Comparison of ENCODE assay signal across 14 cellular contexts in genomic region chr2:233380132-233381012, GRCh38. TPM values are rescaled to one million over a fixed set of nuclear protein-coding genes. Genes with fewer than 3 reads are reported as not detected.
DNase-seq lines count a peak whose midpoint lies in the region; ATAC-seq, FAIRE-seq and TF ChIP-seq lines count a peak whose summit lies in the region.
"Had no signal": no experiment of that assay in that cellular context is flagged by ENCODE, and none has a peak within 500 bp of the region (broad histone marks: within the 10 kb centered on the region; RNA-seq: fewer than 3 reads in every experiment).

No MANE protein-coding gene starts in this region.

- H4K20me1 ChIP-seq in K562 (replicated peaks; ENCODE audit: control insufficient read depth, insufficient read depth, low read length): 0 out of 2 replicates have a peak, but pooled peaks cover 5% of the 10 kb centered on the region

- H3K4me1 Mint-ChIP-seq in activated T-cell treated with anti-CD3 and anti-CD28 coated beads, Interleukin-2, amount 50 U/mL, for 24 hours (ENCODE audit: low read depth): peaks cover 76% of the 10 kb centered on the region
- H3K4me1 Mint-ChIP-seq in stimulated activated naive B cell treated with anti-CD40 and anti-IgM and Interleukin-4, amounts not matched to agents 10 μg/mL and 1 μg/mL and 100 μg/mL, for 72 hours: peaks cover 68 to 84% of the 10 kb centered on the region in 2 donors

- FAIRE-seq in K562 (lab: Jason Lieb, UNC): peak; percentile 44
- FAIRE-seq: A204.1, islet of Langerhans, pancreas had no signal

- H3K36me3 Mint-ChIP-seq in activated T-cell treated with anti-CD3 and anti-CD28 coated beads, Interleukin-2, amount 50 U/mL, for 24 hours (ENCODE audit: low read depth): peaks cover 48% of the 10 kb centered on the region
- peaks cover 57 to 69% of the 10 kb centered on the region in 2 donors for H3K36me3 Mint-ChIP-seq in stimulated activated naive B cell treated with anti-CD40 and anti-IgM and Interleukin-4, amounts not matched to agents 10 μg/mL and 1 μg/mL and 100 μg/mL, for 72 hours

- TF ChIP-seq RAD21 in K562 (CRISPR knock-in tag; conservative IDR thresholded peaks at IDR 0.05 in 1 of 2, IDR thresholded peaks at IDR 0.05 in 1 of 2): no peak

- intact Hi-C loops in K562 (cut with micrococcal nuclease): loop anchor here (5.0 kb wide), 1 partner anchor 108 kb away; no protein-coding TSS in a partner anchor

- no peaks in the 10 kb centered on the region for H3K27me3 ChIP-seq in K562 (ENCODE audit: control insufficient read depth in 2 of 2, insufficient read depth in 2 of 2, low read length in 2 of 2)
- H3K27me3 ChIP-seq: esophagus squamous epithelium, pancreas, testis had no signal

- peaks cover 22% of the 10 kb centered on the region for H3K79me2 ChIP-seq in K562 (ENCODE audit: control insufficient read depth, insufficient read depth, low read length)

- H3K27ac ChIP-seq in K562 (ENCODE audit: extremely low read depth, low read depth, low read length) (no peak overlapping the region), RWPE1 (no peak overlapping the region)
- H3K27ac ChIP-seq: esophagus squamous epithelium, pancreas, testis had no signal

- H3K9ac ChIP-seq in K562 (ENCODE audit: insufficient read depth in 1 of 2, low read depth in 2 of 2, low read length in 2 of 2): no peak overlapping the region

- H3K9me3 Mint-ChIP-seq in activated T-cell treated with anti-CD3 and anti-CD28 coated beads, Interleukin-2, amount 50 U/mL, for 24 hours: no peaks in the 10 kb centered on the region
- H3K9me3 Mint-ChIP-seq in stimulated activated naive B cell treated with anti-CD40 and anti-IgM and Interleukin-4, amounts not matched to agents 10 μg/mL and 1 μg/mL and 100 μg/mL, for 72 hours: no peaks in the 10 kb centered on the region

- ATAC-seq in HG03196 (IDR thresholded peaks at IDR 0.05; ENCODE audit: unreplicated experiment) (peak; percentile 38), K562 (peak; percentile 66), GM21367 (IDR thresholded peaks at IDR 0.05; ENCODE audit: unreplicated experiment) (no peak), GM21526 (IDR thresholded peaks at IDR 0.05; ENCODE audit: low FRiP score, unreplicated experiment) (no peak)
- peak; percentile 88 to 89 for ATAC-seq in stimulated activated naive B cell treated with anti-CD40 and anti-IgM and Interleukin-4, amounts not matched to agents 10 μg/mL and 1 μg/mL and 100 μg/mL, for 72 hours (replicated peaks)
- ATAC-seq: pancreas had no signal

- in situ Hi-C loops in K562 (cut with MboI): no loop called here

- no peak overlapping the region for H3K4me3 ChIP-seq in K562
- H3K4me3 ChIP-seq: esophagus squamous epithelium, pancreas, testis had no signal

- no peak for TF ChIP-seq EP300 in K562 (IDR thresholded peaks at IDR 0.05; ENCODE audit: low read length)

- no peaks in the 10 kb centered on the region for H3K9me3 ChIP-seq in K562 (replicated peaks; ENCODE audit: control insufficient read depth, insufficient read depth, low read depth, low read length)
- H3K9me3 ChIP-seq: esophagus squamous epithelium, pancreas, testis had no signal

- no TSS peak for BruUV-seq in K562 (replicated peaks; lab: Mats Ljungman, UMichigan)

- 0 out of 3 replicates have a peak, but pooled peaks cover 5% of the 10 kb centered on the region for H3K36me3 ChIP-seq in K562 (ENCODE audit: control insufficient read depth, insufficient read depth, low read length)
- H3K36me3 ChIP-seq: esophagus squamous epithelium, pancreas had no signal

- POLR2A ChIA-PET in K562 (lab: Yijun Ruan, JAX) (no interaction called here), RWPE1 (lab: Yijun Ruan, JAX; ENCODE audit: low non-redundant PET) (no interaction called here)

- peaks cover 5 to 8% of the 10 kb centered on the region in 2 experiments; a peak in 4 of 5 replicates for H3K4me1 ChIP-seq in K562 (replicated peaks in 1 of 2; ENCODE audit: control insufficient read depth in 2 of 2, insufficient read depth in 2 of 2, low read length in 2 of 2)
- H3K4me1 ChIP-seq: testis had no signal

- no peak for DNase-seq in activated T-cell treated with anti-CD3 and anti-CD28 coated beads, Interleukin-2, amount 50 U/mL, for 24 hours
- no peak for DNase-seq in activated T-cell treated with anti-CD3 and anti-CD28 coated beads, Interleukin-2, amount 50 U/mL, for 48 hours
- DNase-seq in K562 (ENCODE audit: extremely low read depth in 1 of 4, low spot score in 3 of 4) (peak in 3 of 4 experiments; percentile 17 to 50 (median 41)), RWPE1 (ENCODE audit: low spot score) (no peak)
- peak; percentile 66 for DNase-seq in stimulated activated naive B cell treated with anti-CD40 and anti-IgM and Interleukin-4, amounts not matched to agents 10 μg/mL and 1 μg/mL and 100 μg/mL, for 72 hours
- DNase-seq: esophagus squamous epithelium; pancreas; stimulated activated CD4-positive, alpha-beta T cell treated with anti-CD3 and anti-CD28 coated beads, Interleukin-4, amount 100 ng/mL, for 24 hours; testis had no signal

- H3K27me3 Mint-ChIP-seq in activated T-cell treated with anti-CD3 and anti-CD28 coated beads, Interleukin-2, amount 50 U/mL, for 24 hours: no peaks in the 10 kb centered on the region
- H3K27me3 Mint-ChIP-seq in stimulated activated naive B cell treated with anti-CD40 and anti-IgM and Interleukin-4, amounts not matched to agents 10 μg/mL and 1 μg/mL and 100 μg/mL, for 72 hours: no peaks in the 10 kb centered on the region

- peak overlapping the region; percentile 37 for H3K27ac Mint-ChIP-seq in activated T-cell treated with anti-CD3 and anti-CD28 coated beads, Interleukin-2, amount 50 U/mL, for 24 hours
- peak overlapping the region; percentile 86 for H3K27ac Mint-ChIP-seq in stimulated activated naive B cell treated with anti-CD40 and anti-IgM and Interleukin-4, amounts not matched to agents 10 μg/mL and 1 μg/mL and 100 μg/mL, for 72 hours

- H2AFZ ChIP-seq in K562 (ENCODE audit: low read depth, low read length): no peak overlapping the region

- no peak for TF ChIP-seq CTCF in K562 (IDR thresholded peaks at IDR 0.05 in 2 of 3, conservative IDR thresholded peaks at IDR 0.05 in 1 of 3; ENCODE audit: insufficient read depth in 2 of 3, low read depth in 1 of 3, low read length in 3 of 3)
- TF ChIP-seq CTCF in RWPE1 (conservative IDR thresholded peaks at IDR 0.05; ENCODE audit: low read depth): no peak

- no peak overlapping the region for H3K4me2 ChIP-seq in K562 (ENCODE audit: insufficient read depth, low read length)

- WGBS in K562 (ENCODE audit: insufficient coverage, low coverage, missing lambda C conversion rate): 47% methylated on average over 8 of the region's 14 CpGs

- H3K9me1 ChIP-seq in K562 (ENCODE audit: control insufficient read depth, insufficient read depth, low read length): peaks cover 3% of the 10 kb centered on the region

- no peak for TF ChIP-seq POLR2A in K562 (conservative IDR thresholded peaks at IDR 0.05)

- CTCF ChIA-PET in K562 (lab: Yijun Ruan, JAX; ENCODE audit: low intra/inter-chr PET ratio): no interaction called here
- CTCF ChIA-PET in RWPE1 (lab: Yijun Ruan, JAX): interaction anchor here (0.6 to 0.7 kb wide), 2 partner anchors 18 to 36 kb away, joined by 3 to 6 read pairs; no protein-coding TSS in a partner anchor

- H3K4me3 Mint-ChIP-seq in activated T-cell treated with anti-CD3 and anti-CD28 coated beads, Interleukin-2, amount 50 U/mL, for 24 hours: no peak overlapping the region
- peak overlapping the region; percentile 58 to 70 for H3K4me3 Mint-ChIP-seq in stimulated activated naive B cell treated with anti-CD40 and anti-IgM and Interleukin-4, amounts not matched to agents 10 μg/mL and 1 μg/mL and 100 μg/mL, for 72 hours

TF ChIP-seq in K562, 482 proteins besides CTCF, POLR2A, EP300 and RAD21:
- TF ChIP-seq FOS (IDR thresholded peaks at IDR 0.05; ENCODE audit: extremely low read depth, insufficient read length) (no peak), CTBP1 (IDR thresholded peaks at IDR 0.05; ENCODE audit: borderline replicate concordance) (peak; percentile 56; the same call in 1 of the 2 replicates), ATF3 (IDR thresholded peaks at IDR 0.05) (0 out of 2 replicates have a peak, but pooled peaks have one; percentile 11), ATF3 (CRISPR knock-in tag; conservative IDR thresholded peaks at IDR 0.05) (no peak)
TF ChIP-seq in K562: peak in this region for 2.

RNA-seq across cellular contexts. Expression of gene DGKD, which starts 26.1 kb away (rescaled TPM):
- 163 and 241 TPM in 2 replicates for total RNA-seq in K562 (2011; cell fraction: chromatin; rRNA removed; ENCODE audit: low replicate concordance)
- 70.9 and 79.1 TPM in 2 replicates for total RNA-seq in K562 (2011; cell fraction: nucleolus; rRNA removed)
- 80.4 and 94.8 TPM in 2 replicates for total RNA-seq in K562 (2011; cell fraction: nucleoplasm; rRNA removed)
- total RNA-seq in K562 (2014; rRNA removed) (7.9 and 11.1 TPM in 2 replicates), K562 (2014; rRNA removed; fragmentation: Illumina TruSeq; extraction: Trizol) (10.6 and 13.4 TPM in 2 replicates), K562 (2015; rRNA removed; fragmentation: Illumina TruSeq; extraction: Trizol) (9.4 and 9.5 TPM in 2 replicates), K562 (2021) (22.8 and 29.5 TPM in 2 replicates)
- polyA plus RNA-seq in K562 (2011; rRNA removed) (18.5 and 21.9 TPM in 2 replicates), K562 (2014; fragmentation: Illumina TruSeq; extraction: Trizol) (13.8 and 15.4 TPM in 2 replicates), K562 (2014; fragmentation: Nextera tagmentation; extraction: Ambion mirVana) (under 1 TPM; 0.52 to 0.66 TPM), K562 (2014; rRNA removed) (18.2 and 18.6 TPM in 2 replicates)
- 8.9 and 9.0 TPM in 2 replicates for polyA plus RNA-seq in K562 (2011; cell fraction: cytosol; rRNA removed)
- 107 and 120 TPM in 2 replicates for polyA plus RNA-seq in K562 (2011; cell fraction: nucleus; rRNA removed)
- 16.7 and 18.9 TPM in 2 replicates for polyA plus RNA-seq in K562 (2012)
- polyA minus RNA-seq in K562 (2011; rRNA and poly(A)+ RNA removed): 26.1 and 43.5 TPM in 2 replicates
- polyA minus RNA-seq in K562 (2011; cell fraction: cytosol; rRNA and poly(A)+ RNA removed): 10.3 and 13.8 TPM in 2 replicates
- 19.5 and 27.5 TPM in 2 replicates for polyA minus RNA-seq in K562 (2011; cell fraction: nucleus; rRNA and poly(A)+ RNA removed)

Comparison
In these comparisons a context has a peak if more than half of its experiments do, and no peak if none do; other contexts are left out.
1. DNase-seq: peak in K562 (3 of 4) and stimulated activated naive B cell treated with anti-CD40 and anti-IgM and Interleukin-4, amounts not matched to agents 10 μg/mL and 1 μg/mL and 100 μg/mL, for 72 hours (single experiment); none in activated T-cell treated with anti-CD3 and anti-CD28 coated beads, Interleukin-2, amount 50 U/mL, for 24 hours (single experiment), activated T-cell treated with anti-CD3 and anti-CD28 coated beads, Interleukin-2, amount 50 U/mL, for 48 hours (0 of 2) and RWPE1 (single experiment).
2. ATAC-seq: peak in HG03196 (single experiment), K562 (single experiment) and stimulated activated naive B cell treated with anti-CD40 and anti-IgM and Interleukin-4, amounts not matched to agents 10 μg/mL and 1 μg/mL and 100 μg/mL, for 72 hours (2 of 2); none in GM21367 (single experiment) and GM21526 (single experiment).